Comparison of ENCODE assay signal across 8 cellular contexts in the genomic region with DNA sequence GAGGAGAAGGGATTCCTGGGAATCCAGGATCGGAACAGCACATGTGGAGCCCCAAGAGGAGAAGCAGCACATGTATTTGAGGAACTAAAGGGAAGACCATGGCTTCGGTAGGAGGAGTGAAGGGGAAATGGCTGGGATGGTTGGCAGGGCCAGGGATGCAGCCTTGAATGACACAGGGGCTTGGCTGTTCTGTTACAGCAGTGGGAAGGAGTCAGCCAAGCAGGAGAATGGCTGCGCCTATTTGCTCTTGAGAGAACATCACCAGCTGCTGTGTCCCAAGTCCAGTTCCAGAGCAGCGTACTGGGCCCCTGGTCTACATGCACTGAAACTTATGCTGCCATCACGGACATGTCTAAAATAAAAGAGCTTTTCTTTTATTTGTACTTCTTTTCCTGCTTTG.
"Had no signal": no experiment of that assay in that cellular context is flagged by ENCODE, and none has a peak within 500 bp of the region (broad histone marks: within the 10 kb centered on the region; RNA-seq: fewer than 3 reads in every experiment).

No MANE protein-coding gene starts in this region.

- H3K27ac Mint-ChIP-seq: IgD-negative memory B cell had no signal

- H3K4me3 ChIP-seq: K562 had no signal

- FAIRE-seq: HepG2, HTR-8/SVneo, K562 had no signal

- ATAC-seq: HepG2, K562 had no signal

- H3K9ac ChIP-seq: KMS-11 had no signal

- H3K36me3 Mint-ChIP-seq: IgD-negative memory B cell had no signal

- DNase-seq: IMR-90, KBM-7 had no signal

- H3K4me3 Mint-ChIP-seq: IgD-negative memory B cell had no signal

- H3K27ac ChIP-seq: HL-60, KMS-11 had no signal

- H3K4me1 Mint-ChIP-seq: IgD-negative memory B cell had no signal

- H3K4me2 ChIP-seq: KMS-11 had no signal
